ENCODE assay signal across 8 cellular contexts in the genomic region with DNA sequence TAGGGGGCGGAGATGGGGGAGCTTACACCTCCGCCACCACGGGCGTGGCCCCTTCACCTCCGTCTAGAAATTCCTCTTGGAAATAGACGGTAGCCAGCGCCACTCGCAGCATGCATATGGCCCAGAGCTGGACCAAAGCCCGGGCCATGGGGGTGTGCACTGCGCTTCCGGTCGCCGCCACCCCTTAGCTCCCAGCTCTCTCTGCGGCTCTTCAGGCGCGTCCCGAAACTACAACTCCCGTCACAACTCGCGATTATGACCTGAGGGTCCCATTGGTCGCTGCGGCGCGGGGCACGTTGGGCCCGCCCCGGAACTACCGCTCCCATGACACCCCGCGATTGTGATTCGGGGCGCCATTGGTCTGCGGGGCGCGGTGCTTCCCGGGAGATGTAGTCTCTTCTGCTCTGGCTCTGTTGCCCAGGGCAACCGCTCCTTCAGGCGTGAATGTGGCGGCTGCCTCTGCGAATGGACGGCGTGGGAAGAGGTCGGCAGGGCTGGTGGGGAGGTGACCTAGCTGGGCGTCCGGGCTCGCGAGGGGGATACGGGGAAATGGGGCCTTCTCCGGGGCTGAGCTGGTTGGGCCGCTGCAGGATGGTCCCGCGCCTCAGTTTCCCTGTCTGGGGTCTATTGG. TPM values are rescaled to one million over a fixed set of nuclear protein-coding genes. Genes with fewer than 3 reads are reported as not detected.
DNase-seq lines count a peak whose midpoint lies in the region; ATAC-seq and TF ChIP-seq lines count a peak whose summit lies in the region.

A gene (plus strand): TSS at position 413 of the 631 bp plus-strand sequence. CDS start 4,399 bp downstream, outside the sequence.
A gene with protein sequence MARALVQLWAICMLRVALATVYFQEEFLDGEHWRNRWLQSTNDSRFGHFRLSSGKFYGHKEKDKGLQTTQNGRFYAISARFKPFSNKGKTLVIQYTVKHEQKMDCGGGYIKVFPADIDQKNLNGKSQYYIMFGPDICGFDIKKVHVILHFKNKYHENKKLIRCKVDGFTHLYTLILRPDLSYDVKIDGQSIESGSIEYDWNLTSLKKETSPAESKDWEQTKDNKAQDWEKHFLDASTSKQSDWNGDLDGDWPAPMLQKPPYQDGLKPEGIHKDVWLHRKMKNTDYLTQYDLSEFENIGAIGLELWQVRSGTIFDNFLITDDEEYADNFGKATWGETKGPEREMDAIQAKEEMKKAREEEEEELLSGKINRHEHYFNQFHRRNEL (minus strand): TSS at position 186 of the 631 bp plus-strand sequence. CDS start 38 bp downstream, at position 148.

- H3K4me1 ChIP-seq in BLaER1 (peaks cover 24% of the 10 kb centered on the region), colonic mucosa (no peaks in the 10 kb centered on the region)

- intact Hi-C loops in colonic mucosa (cut with DNase I): no loop called here

- H3K4me3 ChIP-seq in BLaER1 (peak within 1 kb of the TSS; percentile 82), colonic mucosa (peak within 1 kb of the TSS; percentile 61)

- peak within 1 kb of the TSS; percentile 94 for H3K4me2 ChIP-seq in BLaER1

- H3K27ac ChIP-seq in BLaER1: peak within 1 kb of the TSS; percentile 35; the same call in 1 of the 2 replicates
- peak within 1 kb of the TSS; percentile 62 for H3K27ac ChIP-seq in colonic mucosa
- peak within 1 kb of the TSS; percentile 3 for H3K27ac ChIP-seq in layer of hippocampus (ENCODE audit: low read depth, low read length)

- H3K9me3 ChIP-seq in BLaER1 (no peaks in the 10 kb centered on the region), colonic mucosa (no peaks in the 10 kb centered on the region)

- DNase-seq in NCI-H524 treated with DMSO at 0.1 percent for 48 hours (lab: John Stamatoyannopoulos, UW): peak; percentile 97
- DNase-seq in activated CD4-positive, alpha-beta T cell treated with anti-CD3 and anti-CD28 coated beads for 48 hours: peak; percentile 98
- peak; percentile 99 for DNase-seq in colonic mucosa
- DNase-seq in stimulated activated CD4-positive, alpha-beta T cell treated with anti-CD3 and anti-CD28 coated beads, Interleukin-1b, Interleukin-23, amount 100 ng/mL, for 24 hours (ENCODE audit: low read depth in 4 of 4, low spot score in 1 of 4): peak; percentile 85 to 96 (median 94)

- H4K20me1 ChIP-seq in BLaER1: no peaks in the 10 kb centered on the region

- H3K27me3 ChIP-seq in BLaER1: no peaks in the 10 kb centered on the region
- H3K27me3 ChIP-seq in colonic mucosa: no peaks in the 10 kb centered on the region
- no peaks in the 10 kb centered on the region for H3K27me3 ChIP-seq in layer of hippocampus (ENCODE audit: control insufficient read depth, insufficient read depth, low read length)

- TF ChIP-seq CTCF in colonic mucosa (IDR thresholded peaks at IDR 0.05): no peak

- ATAC-seq in GM19324 (IDR thresholded peaks at IDR 0.05; ENCODE audit: low FRiP score, unreplicated experiment): peak; percentile 98
- ATAC-seq in HG03460 (IDR thresholded peaks at IDR 0.05; ENCODE audit: unreplicated experiment): peak; percentile 94

- peaks cover 6% of the 10 kb centered on the region for H3K36me3 ChIP-seq in BLaER1
- no peaks in the 10 kb centered on the region for H3K36me3 ChIP-seq in colonic mucosa

- H3K9ac ChIP-seq in BLaER1 (peak within 1 kb of the TSS; percentile 73), colonic mucosa (ENCODE audit: low read depth in 2 of 2, low read length in 2 of 2) (peak within 1 kb of the TSS; percentile 68 to 71)

RNA-seq across cellular contexts. Expression of the first gene that starts in this region (rescaled TPM):
- 1 to 10 TPM; 2.4 to 3.2 TPM for total RNA-seq in colonic mucosa

RNA-seq across cellular contexts. Expression of the second gene that starts in this region (rescaled TPM):
- total RNA-seq in colonic mucosa: not detected

Comparison
In these comparisons a context has a peak if more than half of its experiments do, and no peak if none do; other contexts are left out.
1. Peak in every context shown above with its lines: DNase-seq, ATAC-seq, H3K4me3 ChIP-seq and H3K27ac ChIP-seq.
2. H3K27ac ChIP-seq: peak in every context shown above with its lines; median percentile 62 in colonic mucosa; 35 in BLaER1; 3 in layer of hippocampus.